28 cellular contexts compared by ENCODE assay signal in genomic region chr20:37706298-37706697, GRCh38.
"Had no signal": no experiment of that assay in that cellular context is flagged by ENCODE, and none has a peak within 500 bp of the region (broad histone marks: within the 10 kb centered on the region; RNA-seq: fewer than 3 reads in every experiment).

No MANE protein-coding gene starts in this region.

- H2AFZ ChIP-seq: neural progenitor cell, parathyroid adenoma had no signal

- H3K4me1 ChIP-seq: uterus had no signal

- H3K36me3 ChIP-seq: neural progenitor cell, ovary, suprapubic skin, tibial artery, transverse colon, upper lobe of right lung, uterus had no signal

- H3K27ac ChIP-seq: neural progenitor cell, ovary, parathyroid adenoma, psoas muscle, skin epidermis, spleen, suprapubic skin, testis, tibial artery, transverse colon, upper lobe of right lung, uterus had no signal

- H3K4me2 ChIP-seq: neural progenitor cell, smooth muscle cell had no signal

- H3K4me3 ChIP-seq: neural progenitor cell, ovary, psoas muscle, skin epidermis, smooth muscle cell, spleen, suprapubic skin, testis, tibial artery, transverse colon, upper lobe of right lung, uterus had no signal

- H3K9me3 ChIP-seq: ovary, psoas muscle, suprapubic skin, testis, tibial artery, transverse colon, upper lobe of right lung, uterus had no signal

- ATAC-seq: natural killer cell; psoas muscle; right cardiac atrium; sciatic nerve; stimulated activated memory B cell treated with anti-CD40 and anti-IgM and Interleukin-4, amounts not matched to agents 10 μg/mL and 1 μg/mL and 100 μg/mL, for 72 hours; stimulated activated naive CD8-positive, alpha-beta T cell treated with anti-CD3 and anti-CD28 coated beads, Interleukin-15, amount 100 ng/mL, for 72 hours; stimulated activated naive CD8-positive, alpha-beta T cell treated with anti-CD3 and anti-CD28 coated beads, Interleukin-15, Interleukin-2, amounts not matched to agents 100 U/mL and 50 U/mL, for 24 hours; upper lobe of right lung had no signal

- DNase-seq: natural killer cell; occipital lobe; ovary; posterior cingulate gyrus; psoas muscle; right cardiac atrium; spleen; stimulated activated CD4-positive, alpha-beta T cell treated with anti-CD3 and anti-CD28 coated beads, Interleukin-12 subunit alpha, Interleukin-12 subunit beta, amount 100 ng/mL, for 4 hours; stimulated activated CD4-positive, alpha-beta T cell treated with anti-CD3 and anti-CD28 coated beads, Interleukin-1b, Interleukin-23, amount 100 ng/mL, for 48 hours; stimulated activated CD4-positive, alpha-beta T cell treated with anti-CD3 and anti-CD28 coated beads, Interleukin-4, amount 100 ng/mL, for 1 hour; stimulated activated CD4-positive, alpha-beta T cell treated with anti-CD3 and anti-CD28 coated beads, Interleukin-4, amount 100 ng/mL, for 4 hours; stimulated activated CD8-positive, alpha-beta memory T cell treated with anti-CD3 and anti-CD28 coated beads, Interleukin-4, amount 100 ng/mL, for 48 hours; stimulated activated naive CD4-positive, alpha-beta T cell; stimulated activated naive CD8-positive, alpha-beta T cell treated with anti-CD3 and anti-CD28 coated beads, Interleukin-15, amount 100 ng/mL, for 72 hours; stimulated activated naive CD8-positive, alpha-beta T cell treated with anti-CD3 and anti-CD28 coated beads, Interleukin-15, Interleukin-2, amounts not matched to agents 100 U/mL and 50 U/mL, for 24 hours; substantia nigra; testis; tibial artery; transverse colon; upper lobe of right lung; uterus had no signal

- H3K9ac ChIP-seq: neural progenitor cell, parathyroid adenoma had no signal

- H3K27me3 ChIP-seq: neural progenitor cell, ovary, spleen, suprapubic skin, testis, tibial artery, transverse colon, upper lobe of right lung, uterus had no signal
